ENCODE assay signal across 1 cellular context in the genomic region with DNA sequence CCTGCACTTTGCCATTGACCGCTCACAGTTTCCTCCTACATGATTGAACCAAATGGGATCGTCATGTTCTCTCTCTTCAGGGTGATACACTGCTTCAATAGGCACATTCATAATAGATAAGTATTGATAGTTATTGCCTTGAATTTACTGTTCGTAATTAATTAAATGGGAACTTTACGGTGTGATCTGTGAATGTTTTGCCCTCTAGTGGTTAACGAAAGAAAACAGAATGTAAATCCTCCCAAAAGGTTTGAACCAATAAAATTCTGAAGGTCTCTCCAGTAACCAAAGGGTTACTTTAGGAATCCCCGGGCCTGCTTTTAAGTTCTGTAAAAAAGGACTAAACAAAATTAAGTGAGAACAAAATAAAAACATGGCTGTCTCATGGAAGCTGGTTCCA.
TF ChIP-seq lines count a peak whose summit lies in the region.

No MANE protein-coding gene starts in this region.

TF ChIP-seq in GM23338, 12 proteins besides CTCF, POLR2A, EP300 and RAD21 (continued from another document):
- TF ChIP-seq, protein P1, sequence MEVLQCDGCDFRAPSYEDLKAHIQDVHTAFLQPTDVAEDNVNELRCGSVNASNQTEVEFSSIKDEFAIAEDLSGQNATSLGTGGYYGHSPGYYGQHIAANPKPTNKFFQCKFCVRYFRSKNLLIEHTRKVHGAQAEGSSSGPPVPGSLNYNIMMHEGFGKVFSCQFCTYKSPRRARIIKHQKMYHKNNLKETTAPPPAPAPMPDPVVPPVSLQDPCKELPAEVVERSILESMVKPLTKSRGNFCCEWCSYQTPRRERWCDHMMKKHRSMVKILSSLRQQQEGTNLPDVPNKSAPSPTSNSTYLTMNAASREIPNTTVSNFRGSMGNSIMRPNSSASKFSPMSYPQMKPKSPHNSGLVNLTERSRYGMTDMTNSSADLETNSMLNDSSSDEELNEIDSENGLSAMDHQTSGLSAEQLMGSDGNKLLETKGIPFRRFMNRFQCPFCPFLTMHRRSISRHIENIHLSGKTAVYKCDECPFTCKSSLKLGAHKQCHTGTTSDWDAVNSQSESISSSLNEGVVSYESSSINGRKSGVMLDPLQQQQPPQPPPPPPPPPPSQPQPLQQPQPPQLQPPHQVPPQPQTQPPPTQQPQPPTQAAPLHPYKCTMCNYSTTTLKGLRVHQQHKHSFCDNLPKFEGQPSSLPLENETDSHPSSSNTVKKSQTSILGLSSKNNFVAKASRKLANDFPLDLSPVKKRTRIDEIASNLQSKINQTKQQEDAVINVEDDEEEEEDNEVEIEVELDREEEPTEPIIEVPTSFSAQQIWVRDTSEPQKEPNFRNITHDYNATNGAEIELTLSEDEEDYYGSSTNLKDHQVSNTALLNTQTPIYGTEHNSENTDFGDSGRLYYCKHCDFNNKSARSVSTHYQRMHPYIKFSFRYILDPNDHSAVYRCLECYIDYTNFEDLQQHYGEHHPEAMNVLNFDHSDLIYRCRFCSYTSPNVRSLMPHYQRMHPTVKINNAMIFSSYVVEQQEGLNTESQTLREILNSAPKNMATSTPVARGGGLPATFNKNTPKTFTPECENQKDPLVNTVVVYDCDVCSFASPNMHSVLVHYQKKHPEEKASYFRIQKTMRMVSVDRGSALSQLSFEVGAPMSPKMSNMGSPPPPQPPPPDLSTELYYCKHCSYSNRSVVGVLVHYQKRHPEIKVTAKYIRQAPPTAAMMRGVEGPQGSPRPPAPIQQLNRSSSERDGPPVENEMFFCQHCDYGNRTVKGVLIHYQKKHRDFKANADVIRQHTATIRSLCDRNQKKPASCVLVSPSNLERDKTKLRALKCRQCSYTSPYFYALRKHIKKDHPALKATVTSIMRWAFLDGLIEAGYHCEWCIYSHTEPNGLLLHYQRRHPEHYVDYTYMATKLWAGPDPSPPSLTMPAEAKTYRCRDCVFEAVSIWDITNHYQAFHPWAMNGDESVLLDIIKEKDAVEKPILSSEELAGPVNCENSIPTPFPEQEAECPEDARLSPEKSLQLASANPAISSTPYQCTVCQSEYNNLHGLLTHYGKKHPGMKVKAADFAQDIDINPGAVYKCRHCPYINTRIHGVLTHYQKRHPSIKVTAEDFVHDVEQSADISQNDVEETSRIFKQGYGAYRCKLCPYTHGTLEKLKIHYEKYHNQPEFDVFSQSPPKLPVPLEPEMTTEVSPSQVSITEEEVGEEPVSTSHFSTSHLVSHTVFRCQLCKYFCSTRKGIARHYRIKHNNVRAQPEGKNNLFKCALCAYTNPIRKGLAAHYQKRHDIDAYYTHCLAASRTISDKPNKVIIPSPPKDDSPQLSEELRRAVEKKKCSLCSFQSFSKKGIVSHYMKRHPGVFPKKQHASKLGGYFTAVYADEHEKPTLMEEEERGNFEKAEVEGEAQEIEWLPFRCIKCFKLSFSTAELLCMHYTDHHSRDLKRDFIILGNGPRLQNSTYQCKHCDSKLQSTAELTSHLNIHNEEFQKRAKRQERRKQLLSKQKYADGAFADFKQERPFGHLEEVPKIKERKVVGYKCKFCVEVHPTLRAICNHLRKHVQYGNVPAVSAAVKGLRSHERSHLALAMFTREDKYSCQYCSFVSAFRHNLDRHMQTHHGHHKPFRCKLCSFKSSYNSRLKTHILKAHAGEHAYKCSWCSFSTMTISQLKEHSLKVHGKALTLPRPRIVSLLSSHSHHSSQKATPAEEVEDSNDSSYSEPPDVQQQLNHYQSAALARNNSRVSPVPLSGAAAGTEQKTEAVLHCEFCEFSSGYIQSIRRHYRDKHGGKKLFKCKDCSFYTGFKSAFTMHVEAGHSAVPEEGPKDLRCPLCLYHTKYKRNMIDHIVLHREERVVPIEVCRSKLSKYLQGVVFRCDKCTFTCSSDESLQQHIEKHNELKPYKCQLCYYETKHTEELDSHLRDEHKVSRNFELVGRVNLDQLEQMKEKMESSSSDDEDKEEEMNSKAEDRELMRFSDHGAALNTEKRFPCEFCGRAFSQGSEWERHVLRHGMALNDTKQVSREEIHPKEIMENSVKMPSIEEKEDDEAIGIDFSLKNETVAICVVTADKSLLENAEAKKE (CRISPR knock-in tag; IDR thresholded peaks at IDR 0.05): no peak
- TF ChIP-seq EZH2 (IDR thresholded peaks at IDR 0.05; ENCODE audit: low read depth, unreplicated experiment) (no peak), NANOG (IDR thresholded peaks at IDR 0.05; ENCODE audit: borderline replicate concordance) (no peak), ZNF114 (CRISPR knock-in tag; IDR thresholded peaks at IDR 0.05) (no peak)
